ENCODE assay signal across 34 cellular contexts in genomic region chr4:70518716-70519115, GRCh38. TPM values are rescaled to one million over a fixed set of nuclear protein-coding genes. Genes with fewer than 3 reads are reported as not detected.
DNase-seq lines count a peak whose midpoint lies in the region; ATAC-seq and TF ChIP-seq lines count a peak whose summit lies in the region.
"Had no signal": no experiment of that assay in that cellular context is flagged by ENCODE, and none has a peak within 500 bp of the region (broad histone marks: within the 10 kb centered on the region; RNA-seq: fewer than 3 reads in every experiment).

No MANE protein-coding gene starts in this region.

- DNase-seq in EL (peak; percentile 37), M059J (ENCODE audit: low read depth) (peak; percentile 64), amniotic epithelial cell (ENCODE audit: low read depth) (peak; percentile 42), left lung (no peak), NCI-H187 treated with DMSO at 0.1 percent for 48 hours (lab: John Stamatoyannopoulos, UW) (no peak)
- no peak for DNase-seq in activated T-cell treated with anti-CD3 and anti-CD28 coated beads, Interleukin-2, amount 50 U/mL, for 72 hours
- no peak for DNase-seq in activated T-cell treated with anti-CD3 and anti-CD28 coated beads, Interleukin-2, amount 50 U/mL, for 48 hours
- DNase-seq: activated CD4-positive, alpha-beta memory T cell treated with anti-CD3 and anti-CD28 coated beads, Interleukin-2, amount 10 ng/mL, durations not matched to agents 7 days and 5 days; activated CD8-positive, alpha-beta memory T cell treated with anti-CD3 and anti-CD28 coated beads, Interleukin-2, amount 50 U/mL, for 4 hours; activated naive CD4-positive, alpha-beta T cell treated with anti-CD3 and anti-CD28 coated beads, Interleukin-2, amount 50 U/mL, for 16 hours; amygdala; BE2C; brain microvascular endothelial cell; CD8-positive, alpha-beta T cell; Karpas-422; mesendoderm; NCI-H1048; NCI-H187; NCI-H748 treated with DMSO at 0.1 percent for 48 hours; posterior cingulate gyrus; right lobe of liver; SJCRH30; stimulated activated CD4-positive, alpha-beta T cell treated with anti-CD3 and anti-CD28 coated beads, Interleukin-12 subunit alpha, Interleukin-12 subunit beta, amount 100 ng/mL, for 4 hours; stimulated activated CD4-positive, alpha-beta T cell treated with anti-CD3 and anti-CD28 coated beads, Interleukin-2, amount 100 ng/mL, for 48 hours; stimulated activated naive CD8-positive, alpha-beta T cell treated with anti-CD3 and anti-CD28 coated beads, Interleukin-15, amount 100 ng/mL, for 72 hours; SW 1271; uterus had no signal

- H3K27me3 ChIP-seq in left lung, result no peaks in the 10 kb centered on the region
- H3K27me3 ChIP-seq: BE2C, brain microvascular endothelial cell, neural progenitor cell, right lobe of liver, SJCRH30, uterus had no signal

- H3K36me3 Mint-ChIP-seq in activated T-cell treated with anti-CD3 and anti-CD28 coated beads, Interleukin-2, amount 50 U/mL, for 72 hours (ENCODE audit: insufficient read depth in 2 of 2), result no peaks in the 10 kb centered on the region
- H3K36me3 Mint-ChIP-seq: CD8-positive, alpha-beta T cell; neural progenitor cell had no signal

- no peaks in the 10 kb centered on the region for H3K9me3 Mint-ChIP-seq in activated T-cell treated with anti-CD3 and anti-CD28 coated beads, Interleukin-2, amount 50 U/mL, for 72 hours
- H3K9me3 Mint-ChIP-seq: activated CD4-positive, alpha-beta memory T cell treated with anti-CD3 and anti-CD28 coated beads, Interleukin-2, amount 10 ng/mL, durations not matched to agents 7 days and 5 days; activated T-helper 17 cell treated with anti-CD3 and anti-CD28 coated beads, Interleukin-2, amount 50 U/mL, for 72 hours; CD8-positive, alpha-beta T cell; neural progenitor cell; stimulated activated naive CD8-positive, alpha-beta T cell treated with anti-CD3 and anti-CD28 coated beads, Interleukin-15, amount 100 ng/mL, for 72 hours had no signal

- no peak overlapping the region for H3K27ac Mint-ChIP-seq in activated T-cell treated with anti-CD3 and anti-CD28 coated beads, Interleukin-2, amount 50 U/mL, for 72 hours
- H3K27ac Mint-ChIP-seq: activated CD4-positive, alpha-beta memory T cell treated with anti-CD3 and anti-CD28 coated beads, Interleukin-2, amount 10 ng/mL, durations not matched to agents 7 days and 5 days; activated T-helper 17 cell treated with anti-CD3 and anti-CD28 coated beads, Interleukin-2, amount 50 U/mL, for 72 hours; CD8-positive, alpha-beta T cell; neural progenitor cell; stimulated activated naive CD8-positive, alpha-beta T cell treated with anti-CD3 and anti-CD28 coated beads, Interleukin-15, amount 100 ng/mL, for 72 hours had no signal

- H3K4me1 ChIP-seq in left lung, result no peaks in the 10 kb centered on the region
- H3K4me1 ChIP-seq: BE2C, HAP-1, neural progenitor cell, right lobe of liver, uterus had no signal

- H3K27ac ChIP-seq in left lung, result no peak overlapping the region
- H3K27ac ChIP-seq: brain microvascular endothelial cell, HL-60, neural progenitor cell, right lobe of liver, SJCRH30, uterus had no signal

- TF ChIP-seq CTCF in left lung (IDR thresholded peaks at IDR 0.05), result no peak

- H3K36me3 ChIP-seq in left lung, result no peaks in the 10 kb centered on the region
- H3K36me3 ChIP-seq: BE2C, brain microvascular endothelial cell, HAP-1, neural progenitor cell, right lobe of liver, SJCRH30, uterus had no signal

- H3K9me3 ChIP-seq in left lung, result no peaks in the 10 kb centered on the region
- H3K9me3 ChIP-seq: BE2C, HAP-1, right lobe of liver, SJCRH30, uterus had no signal

- no peak overlapping the region for H3K4me3 ChIP-seq in left lung
- H3K4me3 ChIP-seq: HAP-1, neural progenitor cell, right lobe of liver, SJCRH30, uterus had no signal

- H3K4me1 Mint-ChIP-seq in activated T-cell treated with anti-CD3 and anti-CD28 coated beads, Interleukin-2, amount 50 U/mL, for 72 hours (ENCODE audit: low read depth), result no peaks in the 10 kb centered on the region
- H3K4me1 Mint-ChIP-seq: activated CD4-positive, alpha-beta memory T cell treated with anti-CD3 and anti-CD28 coated beads, Interleukin-2, amount 10 ng/mL, durations not matched to agents 7 days and 5 days; activated T-helper 17 cell treated with anti-CD3 and anti-CD28 coated beads, Interleukin-2, amount 50 U/mL, for 72 hours; neural progenitor cell; stimulated activated naive CD8-positive, alpha-beta T cell treated with anti-CD3 and anti-CD28 coated beads, Interleukin-15, amount 100 ng/mL, for 72 hours had no signal

- H3K27me3 Mint-ChIP-seq in activated T-cell treated with anti-CD3 and anti-CD28 coated beads, Interleukin-2, amount 50 U/mL, for 72 hours (ENCODE audit: low read depth), result no peaks in the 10 kb centered on the region

- H3K4me3 Mint-ChIP-seq in activated T-cell treated with anti-CD3 and anti-CD28 coated beads, Interleukin-2, amount 50 U/mL, for 72 hours, result no peak overlapping the region
- H3K4me3 Mint-ChIP-seq: activated CD4-positive, alpha-beta memory T cell treated with anti-CD3 and anti-CD28 coated beads, Interleukin-2, amount 10 ng/mL, durations not matched to agents 7 days and 5 days; activated T-helper 17 cell treated with anti-CD3 and anti-CD28 coated beads, Interleukin-2, amount 50 U/mL, for 72 hours; CD8-positive, alpha-beta T cell; neural progenitor cell; stimulated activated naive CD8-positive, alpha-beta T cell treated with anti-CD3 and anti-CD28 coated beads, Interleukin-15, amount 100 ng/mL, for 72 hours had no signal

- peak; percentile 50 for ATAC-seq in left lung
- ATAC-seq in activated T-cell treated with anti-CD3 and anti-CD28 coated beads, Interleukin-2, amount 50 U/mL, for 72 hours (replicated peaks in 1 of 2), result no peak
- ATAC-seq: activated T-helper 17 cell treated with anti-CD3 and anti-CD28 coated beads, Interleukin-2, amount 50 U/mL, for 72 hours; CD8-positive, alpha-beta T cell; left lobe of liver; right lobe of liver; stimulated activated naive CD8-positive, alpha-beta T cell treated with anti-CD3 and anti-CD28 coated beads, Interleukin-15, amount 100 ng/mL, for 72 hours had no signal

- intact Hi-C loops in left lung (cut with DNase I), result no loop called here

RNA-seq across cellular contexts. Expression of gene AMTN, which starts 0.3 kb away (rescaled TPM):
- total RNA-seq in M059J (2014; rRNA removed; shearing (Covaris generic)), result 1.8 and 4.2 TPM in 2 replicates
- 1 to 10 TPM in 1 of 2 donors, not detected in 1; 3.3 TPM for total RNA-seq in left lung
- not detected for total RNA-seq in activated T-cell treated with anti-CD3 and anti-CD28 coated beads, Interleukin-2, amount 50 U/mL, for 72 hours
- total RNA-seq: activated CD4-positive, alpha-beta memory T cell treated with anti-CD3 and anti-CD28 coated beads, Interleukin-2, amount 10 ng/mL, durations not matched to agents 7 days and 5 days; activated T-helper 17 cell treated with anti-CD3 and anti-CD28 coated beads, Interleukin-2, amount 50 U/mL, for 72 hours; CD8-positive, alpha-beta T cell; chondrocyte; glomerular endothelial cell; left lobe of liver; right lobe of liver; uterus had no signal

RNA-seq across cellular contexts. Expression of gene MUC7, which starts 46.7 kb away (rescaled TPM):
- total RNA-seq in M059J (2014; rRNA removed; shearing (Covaris generic)), result 0.25 TPM in 1 of 2 replicates, not detected in the other
- not detected for total RNA-seq in left lung
- total RNA-seq in activated T-cell treated with anti-CD3 and anti-CD28 coated beads, Interleukin-2, amount 50 U/mL, for 72 hours, result not detected
- total RNA-seq: activated CD4-positive, alpha-beta memory T cell treated with anti-CD3 and anti-CD28 coated beads, Interleukin-2, amount 10 ng/mL, durations not matched to agents 7 days and 5 days; activated T-helper 17 cell treated with anti-CD3 and anti-CD28 coated beads, Interleukin-2, amount 50 U/mL, for 72 hours; CD8-positive, alpha-beta T cell; chondrocyte; glomerular endothelial cell; left lobe of liver; right lobe of liver; uterus had no signal

Comparison
In these comparisons a context has a peak if more than half of its experiments do, and no peak if none do; other contexts are left out.
1. DNase-seq: peak in EL (single experiment), M059J (single experiment) and amniotic epithelial cell (single experiment); none in left lung (0 of 2), activated T-cell treated with anti-CD3 and anti-CD28 coated beads, Interleukin-2, amount 50 U/mL, for 72 hours (0 of 2), activated T-cell treated with anti-CD3 and anti-CD28 coated beads, Interleukin-2, amount 50 U/mL, for 48 hours (0 of 2) and NCI-H187 treated with DMSO at 0.1 percent for 48 hours (single experiment).